11 cellular contexts compared by ENCODE assay signal in the genomic region with DNA sequence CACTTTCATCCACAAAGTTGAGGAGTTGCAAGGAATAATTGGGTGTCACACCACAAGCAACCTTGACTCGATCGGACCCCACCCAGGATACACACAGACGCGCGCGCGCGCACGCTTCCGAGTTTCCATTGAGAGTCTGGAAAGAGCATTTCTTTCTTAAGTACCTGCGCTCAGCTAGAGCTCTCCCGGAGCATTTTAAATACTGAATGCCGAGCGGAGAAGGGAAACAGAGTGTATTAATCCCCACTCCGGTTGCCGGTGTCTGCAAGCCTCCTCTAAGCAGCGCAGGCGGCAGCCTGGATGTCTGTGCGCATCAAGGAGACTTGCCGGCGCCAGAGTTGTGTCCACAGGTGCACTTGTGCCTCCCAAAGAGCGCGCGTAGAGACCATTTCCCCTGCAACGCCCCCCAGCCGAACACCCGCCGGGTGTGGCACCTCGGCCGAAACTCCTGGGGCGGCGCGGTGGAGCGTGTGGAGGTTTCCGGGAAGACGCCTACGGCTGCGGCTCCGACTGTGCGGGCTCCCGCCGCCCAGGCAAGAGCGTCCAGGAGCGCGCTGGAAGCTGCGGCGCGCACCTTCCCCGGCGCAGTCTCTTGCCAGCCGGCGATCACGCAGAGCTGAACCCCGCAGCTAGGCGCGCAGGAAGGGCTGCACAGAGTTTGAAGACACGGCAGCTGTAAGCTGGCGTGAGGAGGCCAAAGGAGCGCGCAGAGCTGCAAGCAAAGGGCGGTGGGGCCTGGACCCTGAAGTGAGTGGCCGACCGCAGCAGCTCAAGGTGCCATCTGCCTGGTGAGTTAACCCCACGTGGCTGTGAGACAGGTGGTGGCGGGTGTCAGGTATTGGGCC. TPM values are rescaled to one million over a fixed set of nuclear protein-coding genes. Genes with fewer than 3 reads are reported as not detected.
DNase-seq lines count a peak whose midpoint lies in the region; ATAC-seq and TF ChIP-seq lines count a peak whose summit lies in the region.
"Had no signal": no experiment of that assay in that cellular context is flagged by ENCODE, and none has a peak within 500 bp of the region (broad histone marks: within the 10 kb centered on the region; RNA-seq: fewer than 3 reads in every experiment).

No MANE protein-coding gene starts in this region.

- WGBS in sigmoid colon, 2 donors: 2 to 3% methylated on average over 65 of the region's 65 CpGs

- no peaks in the 10 kb centered on the region for H3K4me1 ChIP-seq in RWPE2 (ENCODE audit: insufficient read depth, poor library complexity, severe bottlenecking)
- peaks cover 4 to 44% (median 39%) of the 10 kb centered on the region in 5 donors for H3K4me1 ChIP-seq in subcutaneous abdominal adipose tissue (ENCODE audit: control insufficient read depth in 5 of 5, insufficient read depth in 5 of 5, low read length in 5 of 5)
- H3K4me1 ChIP-seq in sigmoid colon: peaks cover 0 to 53% (median 48%) of the 10 kb centered on the region in 4 donors

- H3K9me3 ChIP-seq in RWPE2 (ENCODE audit: severe bottlenecking): no peaks in the 10 kb centered on the region
- H3K9me3 ChIP-seq in subcutaneous abdominal adipose tissue (ENCODE audit: control insufficient read depth in 5 of 5, low read length in 5 of 5): peaks cover 0 to 2% (median 0%) of the 10 kb centered on the region in 5 donors
- H3K9me3 ChIP-seq in sigmoid colon: no peaks in the 10 kb centered on the region

- no peak for TF ChIP-seq EP300 in sigmoid colon (IDR thresholded peaks at IDR 0.05)

- H3K36me3 ChIP-seq in RWPE2 (ENCODE audit: low read depth): no peaks in the 10 kb centered on the region
- H3K36me3 ChIP-seq in subcutaneous abdominal adipose tissue (ENCODE audit: control insufficient read depth in 5 of 5, insufficient read depth in 5 of 5, low read length in 5 of 5): no peaks in the 10 kb centered on the region
- H3K36me3 ChIP-seq in sigmoid colon: no peaks in the 10 kb centered on the region

- no peak overlapping the region for H3K9ac ChIP-seq in subcutaneous abdominal adipose tissue (ENCODE audit: low read length in 5 of 5)

- intact Hi-C loops in sigmoid colon (cut with DNase I): no loop called here

- H3K4me3 ChIP-seq in RWPE2 (ENCODE audit: severe bottlenecking) (no peak overlapping the region), subcutaneous abdominal adipose tissue (ENCODE audit: low read depth in 1 of 5, low read length in 5 of 5) (peak overlapping the region; percentile 36 to 53 (median 41)), sigmoid colon (peak overlapping the region in 1 of 4 donors; percentile 20)

- no peak for TF ChIP-seq CTCF in RWPE2 (IDR thresholded peaks at IDR 0.05; ENCODE audit: poor library complexity, severe bottlenecking)
- no peak for TF ChIP-seq CTCF in sigmoid colon (IDR thresholded peaks at IDR 0.05)

- H3K27ac ChIP-seq in RWPE2 (ENCODE audit: poor library complexity, severe bottlenecking): no peak overlapping the region
- no peak overlapping the region for H3K27ac ChIP-seq in subcutaneous abdominal adipose tissue (ENCODE audit: low read depth, low read length)
- no peak overlapping the region for H3K27ac ChIP-seq in sigmoid colon

- H3K27me3 ChIP-seq in RWPE2 (ENCODE audit: insufficient read depth, poor library complexity, severe bottlenecking) (peaks cover 100% of the 10 kb centered on the region), subcutaneous abdominal adipose tissue (ENCODE audit: control insufficient read depth in 5 of 5, insufficient read depth in 4 of 5, low read length in 5 of 5) (peaks cover 72 to 94% (median 83%) of the 10 kb centered on the region in 5 donors), sigmoid colon (peaks cover 64 to 100% (median 98%) of the 10 kb centered on the region in 3 donors)

- DNase-seq in NCI-H2081 (lab: John Stamatoyannopoulos, UW) (peak; percentile 70 to 75), NCI-H2081 treated with DMSO at 0.1 percent for 48 hours (lab: John Stamatoyannopoulos, UW) (no peak), RWPE2 (ENCODE audit: low spot score) (no peak), iPS-NIHi11 (ENCODE audit: low spot score) (peak; percentile 25), sigmoid colon (no peak), NAMALWA (ENCODE audit: low spot score) (no peak)
- DNase-seq: activated B cell treated with CpG ODN at 0.5 μM for 24 hours; effector CD4-positive, alpha-beta T cell had no signal

- ATAC-seq in RWPE2 (ENCODE audit: low read depth) (peak; percentile 35; the same call in 2 of the 3 replicates), HG03354 (IDR thresholded peaks at IDR 0.05; ENCODE audit: poor library complexity, severe bottlenecking, unreplicated experiment) (no peak)

- no peak for TF ChIP-seq POLR2A in sigmoid colon (IDR thresholded peaks at IDR 0.05)

RNA-seq across cellular contexts. Expression of a gene that starts 1.1 kb away (rescaled TPM):
- not detected for total RNA-seq in sigmoid colon
- polyA plus RNA-seq in sigmoid colon: not detected
- total RNA-seq: activated B cell treated with CpG ODN at 0.5 μM for 24 hours, renal cortical epithelial cell had no signal

Comparison
In these comparisons a context has a peak if more than half of its experiments do, and no peak if none do; other contexts are left out.
1. DNase-seq: peak in NCI-H2081 (2 of 2) and iPS-NIHi11 (single experiment); none in NCI-H2081 treated with DMSO at 0.1 percent for 48 hours (single experiment), RWPE2 (single experiment), sigmoid colon (single experiment) and NAMALWA (single experiment).